Comparison of ENCODE assay signal across 7 cellular contexts in genomic region chr1:154992721-154993571, GRCh38.
A peak's percentile ranks its signal among the peaks of the same experiment; 100 is the strongest.
DNase-seq lines count a peak whose midpoint lies in the region; ATAC-seq and TF ChIP-seq lines count a peak whose summit lies in the region.
"Had no signal": no experiment of that assay in that cellular context is flagged by ENCODE, and none has a peak within 500 bp of the region (broad histone marks: within the 10 kb centered on the region; RNA-seq: fewer than 3 reads in every experiment).

No MANE protein-coding gene starts in this region.

- peak; percentile 33 for ATAC-seq in stimulated activated naive CD8-positive, alpha-beta T cell treated with anti-CD3 and anti-CD28 coated beads, Interleukin-15, amount 100 ng/mL, for 72 hours
- no peak for ATAC-seq in stimulated activated naive CD8-positive, alpha-beta T cell treated with anti-CD3 and anti-CD28 coated beads, Interleukin-15, Interleukin-2, amounts not matched to agents 100 U/mL and 50 U/mL, for 24 hours

- no peak for DNase-seq in stimulated activated naive CD8-positive, alpha-beta T cell treated with anti-CD3 and anti-CD28 coated beads, Interleukin-15, amount 100 ng/mL, for 72 hours
- no peak for DNase-seq in stimulated activated naive CD8-positive, alpha-beta T cell treated with anti-CD3 and anti-CD28 coated beads, Interleukin-15, Interleukin-2, amounts not matched to agents 100 U/mL and 50 U/mL, for 24 hours
- DNase-seq in astrocyte of the spinal cord (ENCODE audit: low read depth, low spot score): peak; percentile 51
- DNase-seq in activated effector memory CD4-positive, alpha-beta T cell treated with anti-CD3 and anti-CD28 coated beads, Interleukin-2, amount 50 U/mL, for 16 hours: no peak
- DNase-seq in stimulated activated CD4-positive, alpha-beta T cell treated with anti-CD3 and anti-CD28 coated beads, Interleukin-4, amount 100 ng/mL, for 4 hours: no peak
- DNase-seq in stimulated activated CD4-positive, alpha-beta T cell treated with anti-CD3 and anti-CD28 coated beads, Interleukin-2, amount 100 ng/mL, for 24 hours: no peak
- DNase-seq: activated T-cell treated with anti-CD3 and anti-CD28 coated beads for 4 hours had no signal

- H3K4me1 Mint-ChIP-seq in stimulated activated naive CD8-positive, alpha-beta T cell treated with anti-CD3 and anti-CD28 coated beads, Interleukin-15, amount 100 ng/mL, for 72 hours: peaks cover 45% of the 10 kb centered on the region

- peak; percentile 22 for TF ChIP-seq CTCF in astrocyte of the spinal cord (IDR thresholded peaks at IDR 0.05; ENCODE audit: low read depth, low read length)

- no peak overlapping the region for H3K4me3 ChIP-seq in astrocyte of the spinal cord (ENCODE audit: low read depth, low read length)

- no peak overlapping the region for H3K27ac Mint-ChIP-seq in stimulated activated naive CD8-positive, alpha-beta T cell treated with anti-CD3 and anti-CD28 coated beads, Interleukin-15, amount 100 ng/mL, for 72 hours

- H3K9me3 Mint-ChIP-seq in stimulated activated naive CD8-positive, alpha-beta T cell treated with anti-CD3 and anti-CD28 coated beads, Interleukin-15, amount 100 ng/mL, for 72 hours: no peaks in the 10 kb centered on the region

- peaks cover 34% of the 10 kb centered on the region for H3K27me3 Mint-ChIP-seq in stimulated activated naive CD8-positive, alpha-beta T cell treated with anti-CD3 and anti-CD28 coated beads, Interleukin-15, amount 100 ng/mL, for 72 hours

- in situ Hi-C loops in astrocyte of the spinal cord (cut with HindIII; ENCODE audit: low sequenced_read_pairs): no loop called here

- H3K4me3 Mint-ChIP-seq in stimulated activated naive CD8-positive, alpha-beta T cell treated with anti-CD3 and anti-CD28 coated beads, Interleukin-15, amount 100 ng/mL, for 72 hours: no peak overlapping the region
